16 cellular contexts compared by ENCODE assay signal in genomic region chr4:186876961-186877626, GRCh38.
DNase-seq lines count a peak whose midpoint lies in the region; ATAC-seq, FAIRE-seq and TF ChIP-seq lines count a peak whose summit lies in the region.
"Had no signal": no experiment of that assay in that cellular context is flagged by ENCODE, and none has a peak within 500 bp of the region (broad histone marks: within the 10 kb centered on the region; RNA-seq: fewer than 3 reads in every experiment).

No MANE protein-coding gene starts in this region.

- H3K4ac ChIP-seq in IMR-90 (ENCODE audit: low read depth, low read length): no peak overlapping the region

- H2BK15ac ChIP-seq in IMR-90 (ENCODE audit: low read depth, low read length): no peak overlapping the region

- H3K36me3 ChIP-seq in IMR-90 (ENCODE audit: control insufficient read depth, insufficient read depth, low read length) (no peaks in the 10 kb centered on the region), endothelial cell of umbilical vein (ENCODE audit: control insufficient read depth in 2 of 2, extremely low read depth in 1 of 2, insufficient read depth in 2 of 2, low read length in 2 of 2) (no peaks in the 10 kb centered on the region), HepG2 (replicated peaks in 1 of 2; ENCODE audit: control insufficient read depth in 1 of 2, insufficient read depth in 2 of 2, low read length in 2 of 2) (no peaks in the 10 kb centered on the region), adrenal gland (replicated peaks in 1 of 2) (no peaks in the 10 kb centered on the region)

- H4K8ac ChIP-seq in IMR-90 (ENCODE audit: low read depth in 2 of 2, low read length in 2 of 2): no peak overlapping the region

- intact Hi-C loops in IMR-90 (cut with micrococcal nuclease): no loop called here
- intact Hi-C loops in endothelial cell of umbilical vein (cut with micrococcal nuclease): loop anchor here (2.0 kb wide), 1 partner anchor 32 kb away; no protein-coding TSS in a partner anchor
- intact Hi-C loops in HepG2 (cut with micrococcal nuclease; ENCODE audit: unreplicated experiment): no loop called here
- intact Hi-C loops in adrenal gland (cut with DNase I): no loop called here

- H3K4me2 ChIP-seq in IMR-90 (ENCODE audit: low read depth, low read length) (no peak overlapping the region), endothelial cell of umbilical vein (ENCODE audit: insufficient read depth, low read length) (no peak overlapping the region), HepG2 (ENCODE audit: low read depth, low read length) (no peak overlapping the region)
- H3K4me2 ChIP-seq: GM23338 had no signal

- CTCF ChIA-PET in IMR-90 (lab: Yijun Ruan, JAX) (no interaction called here), endothelial cell of umbilical vein (lab: Charles Lee) (no interaction called here), HepG2 (lab: Yijun Ruan, JAX; ENCODE audit: low intra/inter-chr PET ratio, low total read pairs) (no interaction called here)

- H2AFZ ChIP-seq in IMR-90 (replicated peaks; ENCODE audit: low read length, poor library complexity) (no peak overlapping the region), endothelial cell of umbilical vein (ENCODE audit: low read depth, low read length) (no peak overlapping the region), HepG2 (ENCODE audit: low read length) (no peak overlapping the region)
- H2AFZ ChIP-seq: GM23338 had no signal

- H3K27me3 ChIP-seq in IMR-90 (ENCODE audit: control insufficient read depth, insufficient read depth, low read length) (no peaks in the 10 kb centered on the region), endothelial cell of umbilical vein (ENCODE audit: control insufficient read depth in 2 of 2, insufficient read depth in 2 of 2, low read length in 2 of 2) (no peaks in the 10 kb centered on the region), HepG2 (ENCODE audit: control insufficient read depth in 1 of 2, insufficient read depth in 2 of 2, low read length in 2 of 2) (peaks cover 0 to 2% of the 10 kb centered on the region in 2 experiments; a peak in 2 of 5 replicates), adrenal gland (no peaks in the 10 kb centered on the region)

- no peak overlapping the region for H2AK5ac ChIP-seq in IMR-90 (ENCODE audit: low read depth, low read length)

- peak overlapping the region; percentile 31 for H2BK5ac ChIP-seq in IMR-90 (ENCODE audit: low read depth, low read length, poor library complexity, severe bottlenecking)

- dilution Hi-C loops in IMR-90 (cut with HindIII; ENCODE audit: low sequenced_read_pairs, unreplicated experiment): no loop called here
- dilution Hi-C loops in endothelial cell of umbilical vein (cut with MboI; ENCODE audit: extremely low pct_ligation_motif_present, low sequenced_read_pairs): no loop called here

- H3K27ac ChIP-seq in IMR-90 (ENCODE audit: insufficient read depth, low read length) (no peak overlapping the region), endothelial cell of umbilical vein (ENCODE audit: insufficient read depth, low read depth, low read length) (no peak overlapping the region), HepG2 (ENCODE audit: extremely low read length, insufficient read depth, low read length) (no peak overlapping the region), adrenal gland (no peak overlapping the region)

- TF ChIP-seq CTCF in IMR-90 (conservative IDR thresholded peaks at IDR 0.05; ENCODE audit: low read depth, low read length) (no peak), endothelial cell of umbilical vein (IDR thresholded peaks at IDR 0.05; ENCODE audit: extremely low read depth in 1 of 2, insufficient read depth in 1 of 2, low read depth in 1 of 2, low read length in 2 of 2) (no peak), HepG2 (CRISPR knock-in tag; IDR thresholded peaks at IDR 0.05) (no peak), adrenal gland (IDR thresholded peaks at IDR 0.05) (no peak)

- H3K79me2 ChIP-seq in endothelial cell of umbilical vein (ENCODE audit: control insufficient read depth, insufficient read depth, low read length) (no peaks in the 10 kb centered on the region), HepG2 (ENCODE audit: insufficient read depth, low read length) (no peaks in the 10 kb centered on the region)

- TF ChIP-seq POLR2A in IMR-90 (IDR thresholded peaks at IDR 0.05; ENCODE audit: low read depth, low read length): no peak
- no peak for TF ChIP-seq POLR2A in endothelial cell of umbilical vein (IDR thresholded peaks at IDR 0.05; ENCODE audit: low read depth, low read length)
- TF ChIP-seq POLR2A in HepG2 (IDR thresholded peaks at IDR 0.05; ENCODE audit: insufficient read depth in 1 of 2, low read depth in 2 of 2, low read length in 2 of 2): no peak
- no peak for TF ChIP-seq POLR2A in adrenal gland (IDR thresholded peaks at IDR 0.05)

- no peak overlapping the region for H2BK120ac ChIP-seq in IMR-90 (ENCODE audit: low read depth, low read length)

- no peaks in the 10 kb centered on the region; the same call in 1 of the 2 replicates for H3K9me3 ChIP-seq in IMR-90 (ENCODE audit: control insufficient read depth, insufficient read depth, low read length)
- H3K9me3 ChIP-seq in endothelial cell of umbilical vein (replicated peaks; ENCODE audit: control insufficient read depth, insufficient read depth, low read length): no peaks in the 10 kb centered on the region
- H3K9me3 ChIP-seq in HepG2 (ENCODE audit: low read length): no peaks in the 10 kb centered on the region
- H3K9me3 ChIP-seq in adrenal gland (replicated peaks in 1 of 3): no peaks in the 10 kb centered on the region

- no peak overlapping the region for H2BK20ac ChIP-seq in IMR-90 (ENCODE audit: low read depth, low read length)

- no peaks in the 10 kb centered on the region for H3K79me1 ChIP-seq in IMR-90 (ENCODE audit: low read depth in 1 of 2, low read length in 2 of 2)

- H3K9ac ChIP-seq in IMR-90 (ENCODE audit: low read depth, low read length) (no peak overlapping the region), endothelial cell of umbilical vein (replicated peaks; ENCODE audit: extremely low read depth, insufficient read depth, low read length) (no peak overlapping the region), HepG2 (ENCODE audit: insufficient read depth, low read depth, low read length) (no peak overlapping the region)

- H4K91ac ChIP-seq in IMR-90 (ENCODE audit: insufficient read depth, low read depth, low read length): no peak overlapping the region

- BruUV-seq in IMR-90 (replicated peaks; lab: Mats Ljungman, UMichigan) (no TSS peak), endothelial cell of umbilical vein (replicated peaks; lab: Mats Ljungman, UMichigan) (no TSS peak), HepG2 (replicated peaks; lab: Mats Ljungman, UMichigan) (no TSS peak)

- TF ChIP-seq EP300 in HepG2 (IDR thresholded peaks at IDR 0.05; ENCODE audit: low read depth in 2 of 2, low read length in 2 of 2): no peak
- TF ChIP-seq EP300 in HepG2 (CRISPR knock-in tag; IDR thresholded peaks at IDR 0.05; ENCODE audit: borderline replicate concordance): no peak

- no peak overlapping the region for H2AK9ac ChIP-seq in IMR-90 (replicated peaks; ENCODE audit: low read depth, low read length, poor library complexity)

- H3K9me1 ChIP-seq in IMR-90 (ENCODE audit: insufficient read depth, low read length) (no peaks in the 10 kb centered on the region), endothelial cell of umbilical vein (replicated peaks; ENCODE audit: control insufficient read depth, extremely low read depth, insufficient read depth, low read length) (no peaks in the 10 kb centered on the region)

- H3K14ac ChIP-seq in IMR-90 (replicated peaks; ENCODE audit: low read depth, low read length): no peak overlapping the region

- no peak overlapping the region for H3K56ac ChIP-seq in IMR-90 (ENCODE audit: extremely low read depth, insufficient read depth, low read length)

- DNase-seq in IMR-90: no peak
- peak; percentile 54 for DNase-seq in endothelial cell of umbilical vein (ENCODE audit: low read depth, low spot score)
- no peak for DNase-seq in HepG2 (ENCODE audit: low spot score)
- no peak for DNase-seq in adrenal gland
- no peak for DNase-seq in MV-4-11 (lab: John Stamatoyannopoulos, UW)
- DNase-seq in HuH-7 (ENCODE audit: low spot score): no peak
- DNase-seq: C1 segment of cervical spinal cord; Calu3; CD4-positive, alpha-beta memory T cell; COR-L47; DMS53; DMS79 treated with DMSO at 0.1 percent for 48 hours; H9; HFFc6 had no signal

- 87% methylated on average over 1 of the region's 6 CpGs; no CpG with 5 or more reads in 1 of the 2 experiments for WGBS in IMR-90 (ENCODE audit: extremely low coverage in 2 of 2, insufficient read length in 1 of 2), 2 experiments
- 34% methylated on average over 6 of the region's 6 CpGs for WGBS in HepG2 (ENCODE audit: low lambda C conversion rate)
- WGBS in adrenal gland, 4 donors: 74 to 79% (median 78%) methylated on average over 6 of the region's 6 CpGs

- H4K20me1 ChIP-seq in IMR-90 (ENCODE audit: insufficient read depth, low read length) (no peaks in the 10 kb centered on the region), endothelial cell of umbilical vein (replicated peaks; ENCODE audit: control insufficient read depth, extremely low read depth, insufficient read depth, low read length) (no peaks in the 10 kb centered on the region), HepG2 (ENCODE audit: insufficient read depth, low read length) (no peaks in the 10 kb centered on the region)

- no peak for TF ChIP-seq RAD21 in IMR-90 (IDR thresholded peaks at IDR 0.05; ENCODE audit: low read length)
- no peak for TF ChIP-seq RAD21 in HepG2 (CRISPR knock-in tag; IDR thresholded peaks at IDR 0.05)

- FAIRE-seq in endothelial cell of umbilical vein (lab: Jason Lieb, UNC) (peak; percentile 67), HepG2 (lab: Jason Lieb, UNC) (peak; percentile 23)

- no peak overlapping the region for H3K23ac ChIP-seq in IMR-90 (ENCODE audit: low read depth, low read length)

- in situ Hi-C loops in IMR-90 (cut with MboI; ENCODE audit: low sequenced_read_pairs) (no loop called here), HepG2 (cut with HindIII; ENCODE audit: extremely low pct_ligation_motif_present, low pct_unique_long_range_greater_than_20kb) (no loop called here)

- POLR2A ChIA-PET in IMR-90 (lab: Charles Lee; ENCODE audit: unreplicated experiment): no interaction called here
- POLR2A ChIA-PET in endothelial cell of umbilical vein (lab: Charles Lee): no interaction called here
- POLR2A ChIA-PET in HepG2 (lab: Yijun Ruan, JAX): no interaction called here

- H4K5ac ChIP-seq in IMR-90 (ENCODE audit: low read depth, low read length): no peak overlapping the region

- no peak overlapping the region for H3K18ac ChIP-seq in IMR-90 (ENCODE audit: low read depth, low read length)

- ATAC-seq in IMR-90 (ENCODE audit: low read depth) (no peak), HepG2 (no peak)
- ATAC-seq: GM23338, HCT116 had no signal

- no peak overlapping the region for H3K4me3 ChIP-seq in IMR-90 (ENCODE audit: insufficient read depth, low read depth, low read length)
- H3K4me3 ChIP-seq in endothelial cell of umbilical vein (replicated peaks in 1 of 3; ENCODE audit: insufficient read depth in 1 of 3, low read depth in 1 of 3, low read length in 3 of 3): no peak overlapping the region
- no peak overlapping the region for H3K4me3 ChIP-seq in HepG2 (replicated peaks in 1 of 3; ENCODE audit: insufficient read depth in 1 of 3, low read depth in 2 of 3, low read length in 3 of 3)
- no peak overlapping the region for H3K4me3 ChIP-seq in adrenal gland
- H3K4me3 ChIP-seq: GM23338 had no signal

- H3K4me1 ChIP-seq in IMR-90 (ENCODE audit: control insufficient read depth, insufficient read depth, low read length) (peaks cover 1% of the 10 kb centered on the region; the same call in 1 of the 2 replicates), endothelial cell of umbilical vein (ENCODE audit: control insufficient read depth, extremely low read depth, insufficient read depth, low read length) (no peaks in the 10 kb centered on the region), HepG2 (ENCODE audit: insufficient read depth, low read length) (no peaks in the 10 kb centered on the region), adrenal gland (replicated peaks in 1 of 2) (no peaks in the 10 kb centered on the region)
